15 cellular contexts compared by ENCODE assay signal in the genomic region with DNA sequence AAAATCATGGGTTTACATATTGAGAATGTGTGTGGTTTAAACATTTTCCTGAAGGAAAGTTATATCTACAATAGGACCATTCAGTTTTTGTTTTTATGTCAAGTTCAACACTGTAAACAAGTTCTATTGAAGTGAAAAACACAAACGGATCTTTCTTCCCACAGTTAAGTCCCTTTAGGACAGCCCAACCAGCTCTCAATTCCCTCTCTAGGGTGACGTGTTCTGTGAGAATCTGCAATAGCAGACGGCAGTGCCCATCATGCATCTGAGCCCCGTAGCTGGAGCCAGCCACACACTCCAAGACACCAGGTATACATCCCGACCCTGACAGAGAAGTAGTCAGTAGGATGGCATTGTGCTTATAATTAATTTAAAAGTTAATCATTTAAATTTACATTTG. TPM values are rescaled to one million over a fixed set of nuclear protein-coding genes. Genes with fewer than 3 reads are reported as not detected.
A peak's percentile ranks its signal among the peaks of the same experiment; 100 is the strongest.
DNase-seq lines count a peak whose midpoint lies in the region; ATAC-seq, FAIRE-seq and TF ChIP-seq lines count a peak whose summit lies in the region.
"Had no signal": no experiment of that assay in that cellular context is flagged by ENCODE, and none has a peak within 500 bp of the region (broad histone marks: within the 10 kb centered on the region; RNA-seq: fewer than 3 reads in every experiment).

No MANE protein-coding gene starts in this region.

- TF ChIP-seq CTCF in HepG2 (CRISPR knock-in tag; IDR thresholded peaks at IDR 0.05), result no peak

- POLR2A ChIA-PET in HepG2 (lab: Yijun Ruan, JAX), result no interaction called here

- H3K79me2 ChIP-seq in HepG2 (ENCODE audit: insufficient read depth, low read length), result no peaks in the 10 kb centered on the region

- no peak for TF ChIP-seq RAD21 in HepG2 (CRISPR knock-in tag; IDR thresholded peaks at IDR 0.05)

- no peaks in the 10 kb centered on the region for H3K36me3 ChIP-seq in HepG2 (replicated peaks in 1 of 2; ENCODE audit: control insufficient read depth in 1 of 2, insufficient read depth in 2 of 2, low read length in 2 of 2)

- no peak for FAIRE-seq in HepG2 (lab: Jason Lieb, UNC)
- FAIRE-seq: A549, RCC 7860 had no signal

- H3K4me3 ChIP-seq in HepG2 (replicated peaks in 1 of 3; ENCODE audit: insufficient read depth in 1 of 3, low read depth in 2 of 3, low read length in 3 of 3), result no peak overlapping the region
- H3K4me3 ChIP-seq: A549 had no signal

- H3K4me1 ChIP-seq in HepG2 (ENCODE audit: insufficient read depth, low read length), result peaks cover 68% of the 10 kb centered on the region
- H3K4me1 ChIP-seq: A549 had no signal

- TF ChIP-seq EP300 in HepG2 (IDR thresholded peaks at IDR 0.05; ENCODE audit: low read depth in 2 of 2, low read length in 2 of 2), result no peak
- no peak for TF ChIP-seq EP300 in HepG2 (CRISPR knock-in tag; IDR thresholded peaks at IDR 0.05; ENCODE audit: borderline replicate concordance)

- ATAC-seq in HepG2, result peak; percentile 32; the same call in 1 of the 3 replicates
- ATAC-seq in SK-N-SH treated with all-trans-retinoic acid at 6 μM for 48 hours, result no peak
- ATAC-seq: A549 had no signal

- CTCF ChIA-PET in HepG2 (lab: Yijun Ruan, JAX; ENCODE audit: low intra/inter-chr PET ratio, low total read pairs), result no interaction called here

- WGBS in HepG2 (ENCODE audit: low lambda C conversion rate), result 65% methylated on average over 5 of the region's 5 CpGs

- intact Hi-C loops in HepG2 (cut with micrococcal nuclease; ENCODE audit: unreplicated experiment), result no loop called here

- peak; percentile 39 for DNase-seq in ELF-1 (ENCODE audit: low read depth, low spot score)
- peak in 9 of 61 donors; percentile 9 to 38 (median 12) for DNase-seq in caudate nucleus (lab: John Stamatoyannopoulos, UW)
- DNase-seq in HepG2 (ENCODE audit: low spot score), result no peak
- DNase-seq in superior temporal gyrus (ENCODE audit: extremely low spot score), result peak; percentile 76
- DNase-seq in GF-D8 (lab: John Stamatoyannopoulos, UW), result no peak
- no peak for DNase-seq in EL
- DNase-seq: H9, NCI-H1105, NCI-H1694, NCI-H2227 treated with DMSO at 0.1 percent for 48 hours, NCI-H524, SHP77 treated with DMSO at 0.1 percent for 48 hours had no signal

- in situ Hi-C loops in HepG2 (cut with HindIII; ENCODE audit: extremely low pct_ligation_motif_present, low pct_unique_long_range_greater_than_20kb), result no loop called here

- peak overlapping the region; percentile 34 for H3K4me2 ChIP-seq in HepG2 (ENCODE audit: low read depth, low read length)
- H3K4me2 ChIP-seq: A549 had no signal

- BruUV-seq in HepG2 (replicated peaks; lab: Mats Ljungman, UMichigan), result no TSS peak

- H3K27me3 ChIP-seq in HepG2 (ENCODE audit: control insufficient read depth in 1 of 2, insufficient read depth in 2 of 2, low read length in 2 of 2), result no peaks in the 10 kb centered on the region

- no peak overlapping the region for H3K9ac ChIP-seq in HepG2 (ENCODE audit: insufficient read depth, low read depth, low read length)

- H3K27ac ChIP-seq in caudate nucleus (ENCODE audit: low read depth, low read length) (peak overlapping the region; percentile 37), HepG2 (ENCODE audit: extremely low read length, insufficient read depth, low read length) (peak overlapping the region; percentile 53)
- H3K27ac ChIP-seq: A549 had no signal

- H4K20me1 ChIP-seq in HepG2 (ENCODE audit: insufficient read depth, low read length), result no peaks in the 10 kb centered on the region

- no peak overlapping the region for H2AFZ ChIP-seq in HepG2 (ENCODE audit: low read length)

- TF ChIP-seq POLR2A in HepG2 (IDR thresholded peaks at IDR 0.05; ENCODE audit: insufficient read depth in 1 of 2, low read depth in 2 of 2, low read length in 2 of 2), result no peak

- H3K9me3 ChIP-seq in HepG2 (ENCODE audit: low read length), result no peaks in the 10 kb centered on the region
- H3K9me3 ChIP-seq: A549 had no signal

TF ChIP-seq in HepG2, 621 proteins besides CTCF, POLR2A, EP300 and RAD21 (continues in another document):
- TF ChIP-seq DRAP1 (CRISPR knock-in tag; IDR thresholded peaks at IDR 0.05), result no peak
- TF ChIP-seq ADNP (CRISPR knock-in tag; IDR thresholded peaks at IDR 0.05), result no peak
- no peak for TF ChIP-seq ZFP82 (CRISPR knock-in tag; IDR thresholded peaks at IDR 0.05; ENCODE audit: borderline replicate concordance)
- no peak for TF ChIP-seq ARNTL (CRISPR knock-in tag; IDR thresholded peaks at IDR 0.05)
- no peak for TF ChIP-seq BRD4 (CRISPR knock-in tag; IDR thresholded peaks at IDR 0.05)
- no peak for TF ChIP-seq ZSCAN29 (CRISPR knock-in tag; conservative IDR thresholded peaks at IDR 0.05)
- TF ChIP-seq RFXANK (CRISPR knock-in tag; IDR thresholded peaks at IDR 0.05), result no peak
- TF ChIP-seq ATRX (CRISPR knock-in tag; IDR thresholded peaks at IDR 0.05; ENCODE audit: borderline replicate concordance), result no peak

TF ChIP-seq in SK-N-SH treated with all-trans-retinoic acid at 6 μM for 48 hours, 23 proteins besides CTCF, POLR2A, EP300 and RAD21:
- no peak for TF ChIP-seq RARB (CRISPR knock-in tag; IDR thresholded peaks at IDR 0.05)
- TF ChIP-seq, protein P1, sequence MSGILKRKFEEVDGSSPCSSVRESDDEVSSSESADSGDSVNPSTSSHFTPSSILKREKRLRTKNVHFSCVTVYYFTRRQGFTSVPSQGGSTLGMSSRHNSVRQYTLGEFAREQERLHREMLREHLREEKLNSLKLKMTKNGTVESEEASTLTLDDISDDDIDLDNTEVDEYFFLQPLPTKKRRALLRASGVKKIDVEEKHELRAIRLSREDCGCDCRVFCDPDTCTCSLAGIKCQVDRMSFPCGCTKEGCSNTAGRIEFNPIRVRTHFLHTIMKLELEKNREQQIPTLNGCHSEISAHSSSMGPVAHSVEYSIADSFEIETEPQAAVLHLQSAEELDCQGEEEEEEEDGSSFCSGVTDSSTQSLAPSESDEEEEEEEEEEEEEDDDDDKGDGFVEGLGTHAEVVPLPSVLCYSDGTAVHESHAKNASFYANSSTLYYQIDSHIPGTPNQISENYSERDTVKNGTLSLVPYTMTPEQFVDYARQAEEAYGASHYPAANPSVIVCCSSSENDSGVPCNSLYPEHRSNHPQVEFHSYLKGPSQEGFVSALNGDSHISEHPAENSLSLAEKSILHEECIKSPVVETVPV (CRISPR knock-in tag; IDR thresholded peaks at IDR 0.05), result no peak
- TF ChIP-seq ISL1 (CRISPR knock-in tag; IDR thresholded peaks at IDR 0.05), result no peak
- TF ChIP-seq CSDC2 (CRISPR knock-in tag; IDR thresholded peaks at IDR 0.05), result no peak
- no peak for TF ChIP-seq OSR1 (CRISPR knock-in tag; IDR thresholded peaks at IDR 0.05)

RNA-seq across cellular contexts. Expression of gene IVNS1ABP, which starts 26.3 kb away (rescaled TPM):
- total RNA-seq in HepG2 (2016; rRNA removed; fragmentation: Illumina TruSeq; extraction: Trizol), result 41.6 and 51.7 TPM in 2 replicates
- total RNA-seq in HepG2 (2016; cell fraction: cytosol; rRNA removed; fragmentation: Illumina TruSeq; extraction: Trizol; ENCODE audit: low read depth), result 9.0 and 9.3 TPM in 2 replicates
- 41.9 and 52.5 TPM in 2 replicates for total RNA-seq in HepG2 (2016; cell fraction: insoluble cytoplasmic fraction; rRNA removed; fragmentation: Illumina TruSeq; extraction: Trizol)
- 19.8 and 21.2 TPM in 2 replicates for total RNA-seq in HepG2 (2016; cell fraction: membrane; rRNA removed; fragmentation: Illumina TruSeq; extraction: Trizol)
- 119 and 126 TPM in 2 replicates for total RNA-seq in HepG2 (2016; cell fraction: nucleus; rRNA removed; fragmentation: Illumina TruSeq; extraction: Trizol)
- 38.2 and 49.1 TPM in 2 replicates for polyA plus RNA-seq in HepG2 (2011; rRNA removed)
- 11.5 and 17.3 TPM in 2 replicates for polyA plus RNA-seq in HepG2 (2011; cell fraction: cytosol; rRNA removed)
- 83.0 and 93.5 TPM in 2 replicates for polyA plus RNA-seq in HepG2 (2011; cell fraction: nucleus; rRNA removed)
- 40.9 and 57.2 TPM in 2 replicates for polyA plus RNA-seq in HepG2 (2012)
- 2.8 and 3.5 TPM in 2 replicates for polyA plus RNA-seq in HepG2 (2016; cell fraction: cytosol; fragmentation: Illumina TruSeq; extraction: Trizol; ENCODE audit: low read depth)
- 38.7 and 40.0 TPM in 2 replicates for polyA plus RNA-seq in HepG2 (2016; cell fraction: insoluble cytoplasmic fraction; fragmentation: Illumina TruSeq; extraction: Trizol; ENCODE audit: low read depth)
- 9.3 and 11.3 TPM in 2 replicates for polyA plus RNA-seq in HepG2 (2016; cell fraction: membrane; fragmentation: Illumina TruSeq; extraction: Trizol; ENCODE audit: low read depth)
- polyA plus RNA-seq in HepG2 (2016; cell fraction: nucleus; fragmentation: Illumina TruSeq; extraction: Trizol; ENCODE audit: insufficient read depth, low read depth), result 65.5 and 70.1 TPM in 2 replicates
- polyA minus RNA-seq in HepG2 (2011; rRNA and poly(A)+ RNA removed; ENCODE audit: low replicate concordance), result 35.4 and 52.1 TPM in 2 replicates
- polyA minus RNA-seq in HepG2 (2011; cell fraction: cytosol; rRNA and poly(A)+ RNA removed), result 15.7 and 16.1 TPM in 2 replicates
- polyA minus RNA-seq in HepG2 (2011; cell fraction: nucleus; rRNA and poly(A)+ RNA removed), result 378 and 394 TPM in 2 replicates

Comparison
In these comparisons a context has a peak if more than half of its experiments do, and no peak if none do; other contexts are left out.
1. DNase-seq: peak in ELF-1 (single experiment) and superior temporal gyrus (single experiment); none in HepG2 (single experiment), GF-D8 (single experiment) and EL (single experiment).